Comparison of ENCODE assay signal across 9 cellular contexts in the genomic region with DNA sequence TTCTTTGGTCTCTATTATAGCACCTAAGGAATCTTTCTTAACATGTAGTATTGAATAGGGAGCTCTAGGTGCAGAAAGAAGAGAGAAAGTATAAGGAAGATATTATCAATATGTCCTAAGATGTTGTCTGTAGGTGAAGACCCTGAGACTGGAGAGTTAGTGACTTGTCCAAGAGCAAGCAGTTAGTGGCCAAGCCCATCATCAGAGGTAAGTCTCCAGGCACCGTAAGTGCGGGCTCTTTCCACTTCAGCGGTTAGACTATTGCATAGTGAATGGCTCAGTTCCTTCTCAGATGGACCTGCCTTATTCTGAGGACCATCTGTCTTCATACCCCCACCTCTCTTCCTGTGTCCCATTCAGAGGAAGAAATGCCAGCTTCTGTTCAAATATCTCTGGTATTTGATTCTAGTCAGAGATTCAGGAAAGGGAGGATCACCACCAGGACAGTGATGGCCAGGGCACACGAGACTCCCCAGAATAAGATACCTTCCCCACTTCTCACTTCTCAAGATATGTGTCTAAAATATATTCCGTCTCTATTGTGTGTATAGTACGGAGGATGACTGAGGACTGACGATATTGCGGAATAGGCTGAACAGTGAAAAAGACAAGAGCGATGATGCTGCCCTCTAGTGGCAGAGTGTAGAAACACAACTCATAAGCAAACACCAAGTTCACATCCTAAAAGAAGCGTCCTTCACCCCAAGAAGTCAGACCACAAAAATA. TPM values are rescaled to one million over a fixed set of nuclear protein-coding genes. Genes with fewer than 3 reads are reported as not detected.
DNase-seq lines count a peak whose midpoint lies in the region; ATAC-seq and TF ChIP-seq lines count a peak whose summit lies in the region.
"Had no signal": no experiment of that assay in that cellular context is flagged by ENCODE, and none has a peak within 500 bp of the region (broad histone marks: within the 10 kb centered on the region; RNA-seq: fewer than 3 reads in every experiment).

No MANE protein-coding gene starts in this region.

- no peaks in the 10 kb centered on the region for H4K20me1 ChIP-seq in BLaER1 treated with 17β-estradiol and CSF1 and Interleukin-3, amounts not matched to agents 10 nM and 100 nM

- H3K9me3 ChIP-seq in BLaER1 treated with 17β-estradiol and CSF1 and Interleukin-3, amounts not matched to agents 10 nM and 100 nM (replicated peaks in 1 of 11), result peaks cover 0 to 10% (median 7%) of the 10 kb centered on the region in 11 experiments; a peak in 9 of 22 replicates

- H3K27ac ChIP-seq in BLaER1 treated with 17β-estradiol and CSF1 and Interleukin-3, amounts not matched to agents 10 nM and 100 nM, result no peak overlapping the region

- H3K27ac Mint-ChIP-seq in dendritic cell treated with granulocyte-macrophage colony-stimulating factor and Interleukin-4, amounts not matched to agents 40 ng/mL and 50 ng/mL, for 4 days, result no peak overlapping the region

- peak overlapping the region in 2 of 11 experiments; percentile 21 to 25; a peak in 1 of 22 replicates for H3K9ac ChIP-seq in BLaER1 treated with 17β-estradiol and CSF1 and Interleukin-3, amounts not matched to agents 10 nM and 100 nM

- intact Hi-C loops in dendritic cell treated with granulocyte-macrophage colony-stimulating factor and Interleukin-4, amounts not matched to agents 40 ng/mL and 50 ng/mL, for 4 days (cut with micrococcal nuclease), result loop anchor here (1.0 to 5.0 kb wide), 3 partner anchors 127 to 758 kb away; no protein-coding TSS in a partner anchor
- intact Hi-C loops in lower leg skin (cut with DNase I; ENCODE audit: low total_unique reads), result no loop called here

- H3K27me3 Mint-ChIP-seq in dendritic cell treated with granulocyte-macrophage colony-stimulating factor and Interleukin-4, amounts not matched to agents 40 ng/mL and 50 ng/mL, for 4 days, result no peaks in the 10 kb centered on the region

- no peak for TF ChIP-seq POLR2A in lower leg skin (IDR thresholded peaks at IDR 0.05)

- H3K4me1 Mint-ChIP-seq in dendritic cell treated with granulocyte-macrophage colony-stimulating factor and Interleukin-4, amounts not matched to agents 40 ng/mL and 50 ng/mL, for 4 days (ENCODE audit: low read depth), result no peaks in the 10 kb centered on the region

- H3K36me3 ChIP-seq in BLaER1 treated with 17β-estradiol and CSF1 and Interleukin-3, amounts not matched to agents 10 nM and 100 nM, result no peaks in the 10 kb centered on the region

- DNase-seq in NCI-H345 treated with DMSO at 0.1 percent for 48 hours (lab: John Stamatoyannopoulos, UW; ENCODE audit: unreplicated experiment) (peak; percentile 24), lower leg skin (ENCODE audit: low spot score in 2 of 2) (peak in 1 of 2 donors; percentile 71)
- DNase-seq in activated CD4-positive, alpha-beta T cell treated with anti-CD3 and anti-CD28 coated beads for 4 hours, result peak; percentile 45 to 65
- DNase-seq in stimulated activated CD8-positive, alpha-beta memory T cell treated with anti-CD3 and anti-CD28 coated beads, Interleukin-15, amount 100 ng/mL, for 1 hour (ENCODE audit: low read depth), result peak; percentile 27

- H3K9me3 Mint-ChIP-seq in dendritic cell treated with granulocyte-macrophage colony-stimulating factor and Interleukin-4, amounts not matched to agents 40 ng/mL and 50 ng/mL, for 4 days, result no peaks in the 10 kb centered on the region

- no peaks in the 10 kb centered on the region for H3K27me3 ChIP-seq in BLaER1 treated with 17β-estradiol and CSF1 and Interleukin-3, amounts not matched to agents 10 nM and 100 nM

- ATAC-seq in GM19025 (IDR thresholded peaks at IDR 0.05; ENCODE audit: low read depth, unreplicated experiment) (peak; percentile 70), HG03432 (IDR thresholded peaks at IDR 0.05; ENCODE audit: unreplicated experiment) (peak; percentile 89)

- peak overlapping the region; percentile 14 to 66 (median 47); a peak in 19 of 22 replicates for H3K4me2 ChIP-seq in BLaER1 treated with 17β-estradiol and CSF1 and Interleukin-3, amounts not matched to agents 10 nM and 100 nM

- H3K4me1 ChIP-seq in BLaER1 treated with 17β-estradiol and CSF1 and Interleukin-3, amounts not matched to agents 10 nM and 100 nM, result no peaks in the 10 kb centered on the region

- H3K4me3 Mint-ChIP-seq in dendritic cell treated with granulocyte-macrophage colony-stimulating factor and Interleukin-4, amounts not matched to agents 40 ng/mL and 50 ng/mL, for 4 days, result peak overlapping the region; percentile 22

- no peak overlapping the region for H3K4me3 ChIP-seq in BLaER1 treated with 17β-estradiol and CSF1 and Interleukin-3, amounts not matched to agents 10 nM and 100 nM
- H3K4me3 ChIP-seq in lower leg skin (ENCODE audit: low read depth, poor library complexity, severe bottlenecking), result no peak overlapping the region

- peak in 2 of 3 donors; percentile 10 to 75 for TF ChIP-seq CTCF in lower leg skin (IDR thresholded peaks at IDR 0.05)

- H3K36me3 Mint-ChIP-seq in dendritic cell treated with granulocyte-macrophage colony-stimulating factor and Interleukin-4, amounts not matched to agents 40 ng/mL and 50 ng/mL, for 4 days (ENCODE audit: low read depth), result no peaks in the 10 kb centered on the region

- 27 to 30% methylated on average over 10 of the region's 10 CpGs for WGBS in lower leg skin, 2 donors

RNA-seq across cellular contexts. Expression of a gene that starts 19.1 kb away (rescaled TPM):
- not detected for total RNA-seq in lower leg skin
- total RNA-seq: T-helper 2 cell treated with Interferon-gamma antibody and Interleukin-4, amounts not matched to agents 100 ng/mL and 5 ng/mL, for 36 hours had no signal
